8 cellular contexts compared by ENCODE assay signal in genomic region chr17:39979865-39980401, GRCh38. TPM values are rescaled to one million over a fixed set of nuclear protein-coding genes. Genes with fewer than 3 reads are reported as not detected.
A peak's percentile ranks its signal among the peaks of the same experiment; 100 is the strongest.
DNase-seq lines count a peak whose midpoint lies in the region; ATAC-seq and TF ChIP-seq lines count a peak whose summit lies in the region.

No MANE protein-coding gene starts in this region.

- H3K9me3 Mint-ChIP-seq in natural killer cell = no peaks in the 10 kb centered on the region

- peak; percentile 64 for DNase-seq in ELR (ENCODE audit: low read depth)
- DNase-seq in GM20000 (ENCODE audit: low spot score) = peak; percentile 22
- DNase-seq in epithelial cell of proximal tubule (ENCODE audit: low read depth) = no peak
- no peak for DNase-seq in natural killer cell
- DNase-seq in HK-2 (ENCODE audit: unreplicated experiment) = no peak
- no peak for DNase-seq in cortex of kidney (lab: John Stamatoyannopoulos, UW)

- no peaks in the 10 kb centered on the region for H3K27me3 Mint-ChIP-seq in natural killer cell (ENCODE audit: low read depth in 2 of 2)

- H3K4me3 ChIP-seq in SU-DHL-6 (ENCODE audit: insufficient read depth, low read length, poor library complexity, severe bottlenecking) (peak overlapping the region; percentile 44), epithelial cell of proximal tubule (ENCODE audit: low read depth, low read length) (peak overlapping the region; percentile 67)

- H3K36me3 ChIP-seq in KOPT-K1 (ENCODE audit: insufficient read depth, low read length) (peaks cover 20% of the 10 kb centered on the region), SU-DHL-6 (ENCODE audit: low read length) (no peaks in the 10 kb centered on the region; the same call in 1 of the 2 replicates)

- no peak for TF ChIP-seq CTCF in GM20000 (IDR thresholded peaks at IDR 0.05; ENCODE audit: extremely low read depth, missing control alignments)
- TF ChIP-seq CTCF in SU-DHL-6 (IDR thresholded peaks at IDR 0.05; ENCODE audit: insufficient read depth, low read length, poor library complexity, severe bottlenecking) = no peak
- no peak for TF ChIP-seq CTCF in epithelial cell of proximal tubule (conservative IDR thresholded peaks at IDR 0.05; ENCODE audit: low read depth, low read length)
- no peak for TF ChIP-seq CTCF in natural killer cell (IDR thresholded peaks at IDR 0.05)

- peak overlapping the region; percentile 99 for H3K27ac Mint-ChIP-seq in natural killer cell

- peak overlapping the region; percentile 83 for H3K27ac ChIP-seq in KOPT-K1 (ENCODE audit: low read depth, low read length, poor library complexity, severe bottlenecking)
- H3K27ac ChIP-seq in SU-DHL-6 (ENCODE audit: low read depth, low read length) = 0 out of 2 replicates have a peak overlapping the region, but pooled peaks have one; percentile 7

- H3F3A ChIP-seq in SU-DHL-6 (ENCODE audit: insufficient read depth) = no peaks in the 10 kb centered on the region; the same call in 1 of the 2 replicates

- peak overlapping the region; percentile 98 for H3K4me3 Mint-ChIP-seq in natural killer cell

- H3K4me1 Mint-ChIP-seq in natural killer cell = peaks cover 27 to 29% of the 10 kb centered on the region in 2 donors

- no peaks in the 10 kb centered on the region for H3K27me3 ChIP-seq in SU-DHL-6 (ENCODE audit: low read length)

- peak overlapping the region; percentile 56 for H3K9ac ChIP-seq in SU-DHL-6 (ENCODE audit: low read length)

- peak in 2 of 3 donors; percentile 1 for ATAC-seq in natural killer cell

- no peaks in the 10 kb centered on the region for H3K9me2 ChIP-seq in SU-DHL-6 (replicated peaks; ENCODE audit: insufficient read depth, low read length)

- peak overlapping the region; percentile 75 for H3K4me2 ChIP-seq in SU-DHL-6 (ENCODE audit: low read depth, low read length, poor library complexity, severe bottlenecking)

- peaks cover 8% of the 10 kb centered on the region; the same call in 1 of the 2 replicates for H4K20me1 ChIP-seq in SU-DHL-6 (ENCODE audit: low read depth, low read length)

- peaks cover 31% of the 10 kb centered on the region for H3K79me2 ChIP-seq in SU-DHL-6 (ENCODE audit: insufficient read depth, low read length)

- intact Hi-C loops in natural killer cell (cut with micrococcal nuclease) = loop anchor here (1.0 to 2.0 kb wide), 5 partner anchors 21 to 357 kb away; partner anchors contain the start of genes IKZF3, LRRC3C and ORMDL3

- H3K9me3 ChIP-seq in KOPT-K1 (ENCODE audit: insufficient read depth, low read length, poor library complexity, severe bottlenecking) (no peaks in the 10 kb centered on the region), SU-DHL-6 (ENCODE audit: insufficient read depth, low read length) (no peaks in the 10 kb centered on the region)

- peak overlapping the region; percentile 68 for H2AFZ ChIP-seq in SU-DHL-6 (ENCODE audit: low read depth, low read length, severe bottlenecking)

- no peaks in the 10 kb centered on the region for H3K36me3 Mint-ChIP-seq in natural killer cell

RNA-seq across cellular contexts. Expression of gene PSMD3, which starts 0.7 kb away (rescaled TPM):
- total RNA-seq in epithelial cell of proximal tubule (106 and 191 TPM in 2 replicates), natural killer cell (10 to 100 TPM; 66.1 to 83.8 (median 78.9) TPM)

RNA-seq across cellular contexts. Expression of gene GSDMA, which starts 17.1 kb away (rescaled TPM):
- total RNA-seq in epithelial cell of proximal tubule (0.23 TPM in 1 of 2 replicates, not detected in the other), natural killer cell (1 to 10 TPM; 1.1 to 3.2 (median 2.1) TPM)

RNA-seq across cellular contexts. Expression of gene CSF3, which starts 35.3 kb away (rescaled TPM):
- total RNA-seq in epithelial cell of proximal tubule (not detected in 2 replicates), natural killer cell (not detected)

RNA-seq across cellular contexts. Expression of gene LRRC3C, which starts 52.4 kb away (rescaled TPM):
- total RNA-seq in epithelial cell of proximal tubule (not detected in 2 replicates), natural killer cell (not detected)

RNA-seq across cellular contexts. Expression of gene ORMDL3, which starts 52.5 kb away (rescaled TPM):
- 23.3 and 35.6 TPM in 2 replicates for total RNA-seq in epithelial cell of proximal tubule
- 100 to 1,000 TPM in 1 of 3 donors, 10 to 100 TPM in 2; 61.6 to 121 (median 77.2) TPM for total RNA-seq in natural killer cell

Comparison
In these comparisons a context has a peak if more than half of its experiments do, and no peak if none do; other contexts are left out.
1. DNase-seq: peak in ELR (single experiment) and GM20000 (single experiment); none in epithelial cell of proximal tubule (single experiment), natural killer cell (single experiment), HK-2 (single experiment) and cortex of kidney (single experiment).